ENCODE assay signal across 1 cellular context in genomic region chr7:44573464-44574285, GRCh38.
TF ChIP-seq lines count a peak whose summit lies in the region.

Gene DDX56 (minus strand): TSS chr7:44573908. CDS start chr7:44573895, 13 bp downstream.

TF ChIP-seq in HepG2, 621 proteins besides CTCF, POLR2A, EP300 and RAD21 (continued from another document and continues in another):
- peak; percentile 35; the same call in 1 of the 2 replicates for TF ChIP-seq AFF4 (CRISPR knock-in tag; IDR thresholded peaks at IDR 0.05)
- TF ChIP-seq MAF1 (CRISPR knock-in tag; IDR thresholded peaks at IDR 0.05; ENCODE audit: borderline replicate concordance) = 0 out of 2 replicates have a peak, but pooled peaks have one; percentile 66
- peak; percentile 90 for TF ChIP-seq ZNF335 (CRISPR knock-in tag; IDR thresholded peaks at IDR 0.05)
- peak; percentile 88; the same call in 1 of the 2 replicates for TF ChIP-seq BATF2 (CRISPR knock-in tag; IDR thresholded peaks at IDR 0.05)
- peak; percentile 13; the same call in 1 of the 2 replicates for TF ChIP-seq ZNF333 (CRISPR knock-in tag; IDR thresholded peaks at IDR 0.05; ENCODE audit: borderline replicate concordance)
- TF ChIP-seq ZKSCAN1 (IDR thresholded peaks at IDR 0.05; ENCODE audit: low read length) = no peak
- peak; percentile 94 for TF ChIP-seq ZNF749 (CRISPR knock-in tag; IDR thresholded peaks at IDR 0.05; ENCODE audit: borderline replicate concordance)
- peak; percentile 45; the same call in 1 of the 2 replicates for TF ChIP-seq GATA4 (IDR thresholded peaks at IDR 0.05; ENCODE audit: borderline replicate concordance, low read depth)
- peak; percentile 97 for TF ChIP-seq NRL (CRISPR knock-in tag; IDR thresholded peaks at IDR 0.05; ENCODE audit: borderline replicate concordance)
- TF ChIP-seq MEF2D (CRISPR knock-in tag; IDR thresholded peaks at IDR 0.05) = peak; percentile 88
- no peak for TF ChIP-seq RCOR2 (CRISPR knock-in tag; IDR thresholded peaks at IDR 0.05)
- TF ChIP-seq TAF15 (IDR thresholded peaks at IDR 0.05; ENCODE audit: low read depth, low read length, poor library complexity, severe bottlenecking) = no peak
- TF ChIP-seq ZNF12 (CRISPR knock-in tag; IDR thresholded peaks at IDR 0.05) = peak; percentile 50; the same call in 1 of the 2 replicates
- TF ChIP-seq SP4 (CRISPR knock-in tag; IDR thresholded peaks at IDR 0.05) = peak; percentile 74
- no peak for TF ChIP-seq ZNF841 (CRISPR knock-in tag; IDR thresholded peaks at IDR 0.05; ENCODE audit: borderline replicate concordance)
- TF ChIP-seq CENPX (CRISPR knock-in tag; IDR thresholded peaks at IDR 0.05) = no peak
- no peak for TF ChIP-seq EZH2 (conservative IDR thresholded peaks at IDR 0.05; ENCODE audit: low read depth, low read length)
- no peak for TF ChIP-seq NR3C1 (CRISPR knock-in tag; IDR thresholded peaks at IDR 0.05)
- TF ChIP-seq ZFP41 (CRISPR knock-in tag; IDR thresholded peaks at IDR 0.05; ENCODE audit: borderline replicate concordance) = peak; percentile 87; the same call in 1 of the 2 replicates
- TF ChIP-seq HOMEZ (CRISPR knock-in tag; IDR thresholded peaks at IDR 0.05; ENCODE audit: low read depth) = no peak
- no peak for TF ChIP-seq ZNF513 (CRISPR knock-in tag; conservative IDR thresholded peaks at IDR 0.05)
- TF ChIP-seq ZHX2 (IDR thresholded peaks at IDR 0.05; ENCODE audit: low read depth) = peak; percentile 22; the same call in 1 of the 2 replicates
- peak; percentile 94 for TF ChIP-seq ZHX2 (CRISPR knock-in tag; IDR thresholded peaks at IDR 0.05; ENCODE audit: borderline replicate concordance)
- TF ChIP-seq ZNF318 (CRISPR knock-in tag; IDR thresholded peaks at IDR 0.05) = peak; percentile 63; the same call in 1 of the 2 replicates
- TF ChIP-seq XRCC5 (optimal IDR thresholded peaks at IDR 0.05; ENCODE audit: low read length) = peak; percentile 46
- TF ChIP-seq HDAC6 (IDR thresholded peaks at IDR 0.05; ENCODE audit: low read depth, low read length) = no peak
- 0 out of 4 replicates have a peak, but pooled peaks of 1 of the 2 experiments have one; percentile 0 for TF ChIP-seq MAFK (conservative IDR thresholded peaks at IDR 0.05 in 1 of 2, IDR thresholded peaks at IDR 0.05 in 1 of 2; ENCODE audit: low read length in 2 of 2)
- TF ChIP-seq ZNF44 (CRISPR knock-in tag; IDR thresholded peaks at IDR 0.05) = no peak; the same call in none of the 2 replicates
- TF ChIP-seq ZNF550 (CRISPR knock-in tag; IDR thresholded peaks at IDR 0.05; ENCODE audit: borderline replicate concordance) = no peak
- TF ChIP-seq SMAD1 (CRISPR knock-in tag; IDR thresholded peaks at IDR 0.05; ENCODE audit: borderline replicate concordance, low read depth) = no peak
- TF ChIP-seq ZNF563 (CRISPR knock-in tag; IDR thresholded peaks at IDR 0.05) = peak; percentile 95
- no peak for TF ChIP-seq PREB (CRISPR knock-in tag; IDR thresholded peaks at IDR 0.05)
- TF ChIP-seq ZNF432 (CRISPR knock-in tag; IDR thresholded peaks at IDR 0.05; ENCODE audit: borderline replicate concordance) = no peak
- peak; percentile 52; the same call in 1 of the 2 replicates for TF ChIP-seq MIER3 (CRISPR knock-in tag; IDR thresholded peaks at IDR 0.05; ENCODE audit: borderline replicate concordance)
- TF ChIP-seq KLF11 (CRISPR knock-in tag; IDR thresholded peaks at IDR 0.05) = peak; percentile 91
- peak; percentile 89 for TF ChIP-seq ZNF547 (CRISPR knock-in tag; IDR thresholded peaks at IDR 0.05)
